8 cellular contexts compared by ENCODE assay signal in the genomic region with DNA sequence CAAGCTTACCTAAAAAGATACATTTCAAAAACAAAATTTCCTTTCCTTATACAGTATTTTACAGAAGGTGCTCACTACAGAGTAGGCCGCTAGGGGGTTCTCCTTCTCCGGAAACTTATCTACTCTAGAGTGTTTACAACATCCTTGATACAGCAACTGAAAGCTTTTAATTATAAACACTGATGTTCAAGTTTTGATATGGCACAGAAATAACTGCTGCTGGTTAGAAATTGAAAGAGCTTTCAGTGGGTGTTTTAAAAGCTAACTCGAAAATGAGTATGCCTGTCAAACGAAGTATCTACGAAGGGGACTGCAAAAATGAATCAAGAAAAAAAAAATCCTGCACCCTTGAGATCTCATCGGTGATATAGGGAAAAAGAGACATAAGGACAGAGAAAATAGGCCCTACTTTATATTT. TPM values are rescaled to one million over a fixed set of nuclear protein-coding genes. Genes with fewer than 3 reads are reported as not detected.
DNase-seq lines count a peak whose midpoint lies in the region; ATAC-seq and TF ChIP-seq lines count a peak whose summit lies in the region.

No MANE protein-coding gene starts in this region.

- H3K4me3 ChIP-seq in tibial nerve, result peak overlapping the region; percentile 91 to 99 (median 92)

- H3K36me3 Mint-ChIP-seq in activated T-cell treated with anti-CD3 and anti-CD28 coated beads, Interleukin-2, amount 50 U/mL, for 4 hours (ENCODE audit: insufficient read depth), result peaks cover 12% of the 10 kb centered on the region
- peaks cover 0 to 4% of the 10 kb centered on the region in 2 donors for H3K36me3 Mint-ChIP-seq in naive B cell

- ATAC-seq in HG02571 (IDR thresholded peaks at IDR 0.05; ENCODE audit: unreplicated experiment) (peak; percentile 31), naive B cell (ENCODE audit: low read depth in 2 of 2) (peak; percentile 9 to 15), GM21447 (IDR thresholded peaks at IDR 0.05; ENCODE audit: unreplicated experiment) (no peak)
- peak; percentile 49 to 51 for ATAC-seq in activated T-cell treated with anti-CD3 and anti-CD28 coated beads, Interleukin-2, amount 50 U/mL, for 4 hours

- peaks cover 48% of the 10 kb centered on the region for H3K4me1 Mint-ChIP-seq in activated T-cell treated with anti-CD3 and anti-CD28 coated beads, Interleukin-2, amount 50 U/mL, for 4 hours (ENCODE audit: low read depth)
- H3K4me1 Mint-ChIP-seq in naive B cell, result peaks cover 35 to 62% (median 54%) of the 10 kb centered on the region in 3 donors

- peak overlapping the region; percentile 58 to 97 (median 92) for H3K27ac Mint-ChIP-seq in naive B cell

- peaks cover 0 to 27% (median 0%) of the 10 kb centered on the region in 3 donors for H3K36me3 ChIP-seq in tibial nerve

- H3K4me1 ChIP-seq in tibial nerve, result peaks cover 0 to 75% (median 19%) of the 10 kb centered on the region in 4 donors

- H3K9me3 ChIP-seq in tibial nerve, result no peaks in the 10 kb centered on the region

- TF ChIP-seq POLR2A in tibial nerve (IDR thresholded peaks at IDR 0.05), result no peak

- no peaks in the 10 kb centered on the region for H3K27me3 Mint-ChIP-seq in activated T-cell treated with anti-CD3 and anti-CD28 coated beads, Interleukin-2, amount 50 U/mL, for 4 hours (ENCODE audit: low read depth)
- no peaks in the 10 kb centered on the region for H3K27me3 Mint-ChIP-seq in naive B cell

- peak; percentile 76 for DNase-seq in DMS53 treated with DMSO at 0.1 percent for 48 hours (lab: John Stamatoyannopoulos, UW; ENCODE audit: unreplicated experiment)
- peak; percentile 17 to 43 for DNase-seq in NCI-H524 (lab: John Stamatoyannopoulos, UW)
- DNase-seq in activated T-cell treated with anti-CD3 and anti-CD28 coated beads, Interleukin-2, amount 50 U/mL, for 4 hours, result peak; percentile 42
- peak; percentile 45 for DNase-seq in fibroblast of gingiva (ENCODE audit: low read depth)
- peak; percentile 46 for DNase-seq in naive B cell
- peak in 1 of 2 donors; percentile 76 for DNase-seq in tibial nerve (ENCODE audit: low spot score in 2 of 2)

- no peaks in the 10 kb centered on the region for H3K27me3 ChIP-seq in tibial nerve

- H3K4me3 Mint-ChIP-seq in activated T-cell treated with anti-CD3 and anti-CD28 coated beads, Interleukin-2, amount 50 U/mL, for 4 hours, result peak overlapping the region; percentile 93
- H3K4me3 Mint-ChIP-seq in naive B cell, result peak overlapping the region; percentile 93 to 100 (median 97)

- peak overlapping the region; percentile 88 to 99 (median 92) for H3K27ac ChIP-seq in tibial nerve

- H3K9me3 Mint-ChIP-seq in activated T-cell treated with anti-CD3 and anti-CD28 coated beads, Interleukin-2, amount 50 U/mL, for 4 hours, result no peaks in the 10 kb centered on the region
- H3K9me3 Mint-ChIP-seq in naive B cell, result peaks cover 0 to 3% (median 0%) of the 10 kb centered on the region in 7 donors

- peak; percentile 59 to 80 (median 76) for TF ChIP-seq CTCF in tibial nerve (IDR thresholded peaks at IDR 0.05)

- no peak for TF ChIP-seq EP300 in tibial nerve (IDR thresholded peaks at IDR 0.05)

- WGBS in tibial nerve, 2 donors, result 0 to 1% methylated on average over 6 of the region's 6 CpGs

RNA-seq across cellular contexts. Expression of a gene that starts 1.0 kb away (rescaled TPM):
- total RNA-seq in activated T-cell treated with anti-CD3 and anti-CD28 coated beads, Interleukin-2, amount 50 U/mL, for 4 hours, result 10 to 100 TPM in 1 of 3 donors, 1 to 10 TPM in 2; 9.1 to 10.2 (median 9.9) TPM
- 1 to 10 TPM; 1.3 to 3.5 (median 1.8) TPM for polyA plus RNA-seq in naive B cell (ENCODE audit: low read depth in 6 of 6)
- total RNA-seq in tibial nerve, result 10 to 100 TPM in 3 of 4 donors, 1 to 10 TPM in 1; 6.9 to 11.8 (median 10.7) TPM

RNA-seq across cellular contexts. Expression of a gene that starts 3.1 kb away (rescaled TPM):
- 1 to 10 TPM; 2.8 to 5.7 (median 4.1) TPM for total RNA-seq in activated T-cell treated with anti-CD3 and anti-CD28 coated beads, Interleukin-2, amount 50 U/mL, for 4 hours
- polyA plus RNA-seq in naive B cell (ENCODE audit: low read depth in 6 of 6), result 1 to 10 TPM; 2.5 to 8.2 (median 6.1) TPM
- total RNA-seq in tibial nerve, result 1 to 10 TPM; 6.5 to 9.8 (median 8.6) TPM

RNA-seq across cellular contexts. Expression of a gene that starts 17.4 kb away (rescaled TPM):
- under 1 TPM; 0.03 to 0.11 (median 0.08) TPM for total RNA-seq in activated T-cell treated with anti-CD3 and anti-CD28 coated beads, Interleukin-2, amount 50 U/mL, for 4 hours
- polyA plus RNA-seq in naive B cell (ENCODE audit: low read depth in 6 of 6), result 1 to 10 TPM in 1 of 6 donors, under 1 TPM in 3, not detected in 2; 0.08 to 2.3 (median 0.12) TPM
- total RNA-seq in tibial nerve, result under 1 TPM in 1 of 4 donors, not detected in 3; 0.44 TPM

RNA-seq across cellular contexts. Expression of a gene that starts 38.7 kb away (rescaled TPM):
- under 1 TPM; 0.27 to 0.38 (median 0.29) TPM for total RNA-seq in activated T-cell treated with anti-CD3 and anti-CD28 coated beads, Interleukin-2, amount 50 U/mL, for 4 hours
- under 1 TPM in 1 of 6 donors, not detected in 5; 0.23 TPM for polyA plus RNA-seq in naive B cell (ENCODE audit: low read depth in 6 of 6)
- total RNA-seq in tibial nerve, result 1 to 10 TPM in 1 of 4 donors, under 1 TPM in 1, not detected in 2; 0.90 to 4.9 TPM

RNA-seq across cellular contexts. Expression of a gene that starts 54.0 kb away (rescaled TPM):
- total RNA-seq in activated T-cell treated with anti-CD3 and anti-CD28 coated beads, Interleukin-2, amount 50 U/mL, for 4 hours, result under 1 TPM; 0.16 to 0.58 (median 0.41) TPM
- not detected for polyA plus RNA-seq in naive B cell (ENCODE audit: low read depth in 6 of 6)
- not detected for total RNA-seq in tibial nerve
